Comparison of ENCODE assay signal across 8 cellular contexts in the genomic region with DNA sequence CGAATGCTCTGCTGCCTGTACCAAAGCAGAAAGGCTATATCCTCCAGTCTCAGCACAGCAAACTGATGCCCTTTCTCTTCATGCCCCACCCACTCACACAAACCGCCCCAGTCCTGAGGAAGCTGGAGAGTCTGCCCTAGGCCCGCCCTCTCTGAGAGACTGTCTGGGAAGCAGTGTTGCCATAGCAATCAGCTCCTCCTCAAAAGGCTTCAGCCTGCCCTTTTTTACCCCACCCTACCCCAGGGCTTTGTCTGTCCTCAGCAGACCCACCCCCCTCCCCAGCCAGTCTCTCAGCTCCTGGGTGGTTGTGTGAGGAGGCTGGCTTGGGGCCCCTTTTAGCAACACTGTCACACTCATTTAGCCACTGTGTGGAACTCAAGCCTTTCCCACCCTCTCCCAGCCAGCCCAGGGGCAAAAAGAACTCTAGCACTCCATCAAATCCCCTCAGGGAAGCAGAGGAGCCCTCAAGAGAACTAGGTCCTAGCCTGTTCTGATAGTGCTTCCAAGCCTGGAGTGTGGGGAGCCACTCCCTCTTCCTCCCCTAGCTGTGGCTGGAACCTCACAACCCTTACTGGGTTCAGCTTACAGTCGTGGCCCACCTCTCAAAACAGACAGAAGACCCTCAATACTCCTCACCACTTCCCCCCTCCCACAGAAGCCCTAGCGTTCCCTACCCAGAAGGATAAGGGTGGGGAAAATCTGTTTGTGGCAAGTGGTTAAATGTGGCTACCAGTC. TPM values are rescaled to one million over a fixed set of nuclear protein-coding genes. Genes with fewer than 3 reads are reported as not detected.
DNase-seq lines count a peak whose midpoint lies in the region; ATAC-seq, FAIRE-seq and TF ChIP-seq lines count a peak whose summit lies in the region.

No MANE protein-coding gene starts in this region.

- WGBS in HepG2 (ENCODE audit: low lambda C conversion rate): 0% methylated on average over 4 of the region's 5 CpGs

- H3K36me3 ChIP-seq in HepG2 (replicated peaks in 1 of 2; ENCODE audit: control insufficient read depth in 1 of 2, insufficient read depth in 2 of 2, low read length in 2 of 2): no peaks in the 10 kb centered on the region

- CTCF ChIA-PET in activated CD4-positive, alpha-beta T cell treated with anti-CD3 and anti-CD28 coated beads for 36 hours (lab: Charles Lee): interaction anchor here (0.5 to 3.6 kb wide), 7 partner anchors 10 to 635 kb away, joined by 3 to 16 read pairs (median 5); a partner anchor contains a TSS
- CTCF ChIA-PET in HepG2 (lab: Yijun Ruan, JAX; ENCODE audit: low intra/inter-chr PET ratio, low total read pairs): no interaction called here

- no peaks in the 10 kb centered on the region for H3K9me3 ChIP-seq in HepG2 (ENCODE audit: low read length)

- H3K36me3 Mint-ChIP-seq in activated CD4-positive, alpha-beta T cell treated with anti-CD3 and anti-CD28 coated beads for 36 hours (ENCODE audit: low read depth): no peaks in the 10 kb centered on the region

- H3K27ac ChIP-seq in HepG2 (ENCODE audit: extremely low read length, insufficient read depth, low read length): no peak overlapping the region

- FAIRE-seq in HepG2 (lab: Jason Lieb, UNC): no peak

- peak overlapping the region; percentile 44 for H2AFZ ChIP-seq in HepG2 (ENCODE audit: low read length)

- peak overlapping the region; percentile 62; the same call in 1 of the 2 replicates for H3K9ac ChIP-seq in HepG2 (ENCODE audit: insufficient read depth, low read depth, low read length)

- H3K27me3 Mint-ChIP-seq in activated CD4-positive, alpha-beta T cell treated with anti-CD3 and anti-CD28 coated beads for 36 hours: no peaks in the 10 kb centered on the region

- no peak for TF ChIP-seq CTCF in HepG2 (CRISPR knock-in tag; IDR thresholded peaks at IDR 0.05)

- BruUV-seq in HepG2 (replicated peaks; lab: Mats Ljungman, UMichigan): no TSS peak

- no peak for TF ChIP-seq RAD21 in HepG2 (CRISPR knock-in tag; IDR thresholded peaks at IDR 0.05)

- no peaks in the 10 kb centered on the region for H3K9me3 Mint-ChIP-seq in activated CD4-positive, alpha-beta T cell treated with anti-CD3 and anti-CD28 coated beads for 36 hours (ENCODE audit: low read depth)

- peak overlapping the region; percentile 77 for H3K4me3 Mint-ChIP-seq in activated CD4-positive, alpha-beta T cell treated with anti-CD3 and anti-CD28 coated beads for 36 hours

- H3K4me1 Mint-ChIP-seq in activated CD4-positive, alpha-beta T cell treated with anti-CD3 and anti-CD28 coated beads for 36 hours: peaks cover 58% of the 10 kb centered on the region

- in situ Hi-C loops in ACHN (cut with HindIII; ENCODE audit: low pct_ligation_motif_present, low pct_unique_long_range_greater_than_20kb, low sequenced_read_pairs) (no loop called here), HepG2 (cut with HindIII; ENCODE audit: extremely low pct_ligation_motif_present, low pct_unique_long_range_greater_than_20kb) (loop anchor here (10.0 kb wide), 1 partner anchor 541 kb away; a partner anchor contains a TSS)

- H3K4me1 ChIP-seq in HepG2 (ENCODE audit: insufficient read depth, low read length): peaks cover 48% of the 10 kb centered on the region

- TF ChIP-seq POLR2A in HepG2 (IDR thresholded peaks at IDR 0.05; ENCODE audit: insufficient read depth in 1 of 2, low read depth in 2 of 2, low read length in 2 of 2): no peak

- H3K4me2 ChIP-seq in HepG2 (ENCODE audit: low read depth, low read length): peak overlapping the region; percentile 100

- ATAC-seq in activated CD4-positive, alpha-beta T cell treated with anti-CD3 and anti-CD28 coated beads for 36 hours: peak; percentile 40
- ATAC-seq in HepG2: peak; percentile 3; the same call in 1 of the 3 replicates
- ATAC-seq in GM18520 (IDR thresholded peaks at IDR 0.05; ENCODE audit: unreplicated experiment): no peak

- POLR2A ChIA-PET in activated CD4-positive, alpha-beta T cell treated with anti-CD3 and anti-CD28 coated beads for 36 hours (lab: Charles Lee): interaction anchor here (0.9 to 2.9 kb wide), 6 partner anchors 9 to 467 kb away, joined by 3 to 18 read pairs (median 4); a partner anchor contains a TSS
- POLR2A ChIA-PET in HepG2 (lab: Yijun Ruan, JAX): interaction anchor here (0.9 to 2.9 kb wide), 6 partner anchors 11 to 309 kb away, joined by 4 to 34 read pairs (median 6); a partner anchor contains a TSS

- H3K4me3 ChIP-seq in HepG2 (replicated peaks in 1 of 3; ENCODE audit: insufficient read depth in 1 of 3, low read depth in 2 of 3, low read length in 3 of 3): peak overlapping the region; percentile 78 to 96 (median 79)

- DNase-seq in ACHN (peak; percentile 87), GM19238 (ENCODE audit: insufficient read length, low spot score) (peak; percentile 33), NCI-H345 treated with DMSO at 0.1 percent for 48 hours (lab: John Stamatoyannopoulos, UW; ENCODE audit: unreplicated experiment) (peak; percentile 21), dermis blood vessel endothelial cell (peak; percentile 94), HepG2 (ENCODE audit: low spot score) (peak; percentile 31)
- DNase-seq in activated CD4-positive, alpha-beta T cell treated with anti-CD3 and anti-CD28 coated beads for 36 hours: peak; percentile 88
- peak; percentile 53 for DNase-seq in stimulated activated CD4-positive, alpha-beta T cell treated with anti-CD3 and anti-CD28 coated beads, Interleukin-4, amount 100 ng/mL, for 1 hour

- no peaks in the 10 kb centered on the region; a peak in 1 of 5 replicates for H3K27me3 ChIP-seq in HepG2 (ENCODE audit: control insufficient read depth in 1 of 2, insufficient read depth in 2 of 2, low read length in 2 of 2)

- no peak for TF ChIP-seq EP300 in HepG2 (IDR thresholded peaks at IDR 0.05; ENCODE audit: low read depth in 2 of 2, low read length in 2 of 2)
- TF ChIP-seq EP300 in HepG2 (CRISPR knock-in tag; IDR thresholded peaks at IDR 0.05; ENCODE audit: borderline replicate concordance): no peak

- H3K27ac Mint-ChIP-seq in activated CD4-positive, alpha-beta T cell treated with anti-CD3 and anti-CD28 coated beads for 36 hours: peak overlapping the region; percentile 87

- intact Hi-C loops in activated CD4-positive, alpha-beta T cell treated with anti-CD3 and anti-CD28 coated beads for 36 hours (cut with DNase I, micrococcal nuclease): loop anchor here (2.0 to 10.0 kb wide), 6 partner anchors 531 to 1081 kb away; a partner anchor contains a TSS
- intact Hi-C loops in HepG2 (cut with micrococcal nuclease; ENCODE audit: unreplicated experiment): loop anchor here (1.0 kb wide), 1 partner anchor 48 kb away; a partner anchor contains a TSS

- H4K20me1 ChIP-seq in HepG2 (ENCODE audit: insufficient read depth, low read length): no peaks in the 10 kb centered on the region

- H3K79me2 ChIP-seq in HepG2 (ENCODE audit: insufficient read depth, low read length): no peaks in the 10 kb centered on the region

RNA-seq across cellular contexts. Expression of a gene that starts 1.4 kb away (rescaled TPM):
- total RNA-seq in activated CD4-positive, alpha-beta T cell treated with anti-CD3 and anti-CD28 coated beads for 36 hours: 1 to 10 TPM; 5.7 to 6.4 TPM
- total RNA-seq in dermis blood vessel endothelial cell (15.8 and 26.8 TPM in 2 replicates), HepG2 (2016; rRNA removed; fragmentation: Illumina TruSeq; extraction: Trizol) (1.9 and 2.3 TPM in 2 replicates)
- total RNA-seq in HepG2 (2016; cell fraction: cytosol; rRNA removed; fragmentation: Illumina TruSeq; extraction: Trizol; ENCODE audit: low read depth): 0.26 and 0.61 TPM in 2 replicates
- total RNA-seq in HepG2 (2016; cell fraction: insoluble cytoplasmic fraction; rRNA removed; fragmentation: Illumina TruSeq; extraction: Trizol): 1.6 and 2.0 TPM in 2 replicates
- total RNA-seq in HepG2 (2016; cell fraction: membrane; rRNA removed; fragmentation: Illumina TruSeq; extraction: Trizol): 1.2 and 1.5 TPM in 2 replicates
- total RNA-seq in HepG2 (2016; cell fraction: nucleus; rRNA removed; fragmentation: Illumina TruSeq; extraction: Trizol): 1.8 and 2.3 TPM in 2 replicates
- 6.4 and 7.1 TPM in 2 replicates for polyA plus RNA-seq in HepG2 (2011; rRNA removed)
- polyA plus RNA-seq in HepG2 (2011; cell fraction: cytosol; rRNA removed): 6.6 and 6.7 TPM in 2 replicates
- 16.6 and 22.2 TPM in 2 replicates for polyA plus RNA-seq in HepG2 (2011; cell fraction: nucleus; rRNA removed)
- polyA plus RNA-seq in HepG2 (2012): 2.0 and 2.1 TPM in 2 replicates
- polyA plus RNA-seq in HepG2 (2016; cell fraction: cytosol; fragmentation: Illumina TruSeq; extraction: Trizol; ENCODE audit: low read depth): 0.47 and 0.61 TPM in 2 replicates
- polyA plus RNA-seq in HepG2 (2016; cell fraction: insoluble cytoplasmic fraction; fragmentation: Illumina TruSeq; extraction: Trizol; ENCODE audit: low read depth): 2.2 TPM in 2 replicates
- polyA plus RNA-seq in HepG2 (2016; cell fraction: membrane; fragmentation: Illumina TruSeq; extraction: Trizol; ENCODE audit: low read depth): 1.4 and 1.6 TPM in 2 replicates
- polyA plus RNA-seq in HepG2 (2016; cell fraction: nucleus; fragmentation: Illumina TruSeq; extraction: Trizol; ENCODE audit: insufficient read depth, low read depth): 4.3 and 5.5 TPM in 2 replicates
- polyA minus RNA-seq in HepG2 (2011; rRNA and poly(A)+ RNA removed; ENCODE audit: low replicate concordance): 7.8 and 10.5 TPM in 2 replicates
- polyA minus RNA-seq in HepG2 (2011; cell fraction: cytosol; rRNA and poly(A)+ RNA removed): 1.7 and 1.8 TPM in 2 replicates
- 3.7 and 4.0 TPM in 2 replicates for polyA minus RNA-seq in HepG2 (2011; cell fraction: nucleus; rRNA and poly(A)+ RNA removed)

RNA-seq across cellular contexts. Expression of a gene that starts 11.3 kb away (rescaled TPM):
- 100 to 1,000 TPM; 169 to 201 TPM for total RNA-seq in activated CD4-positive, alpha-beta T cell treated with anti-CD3 and anti-CD28 coated beads for 36 hours
- total RNA-seq in dermis blood vessel endothelial cell: 202 and 215 TPM in 2 replicates
- 250 and 305 TPM in 2 replicates for total RNA-seq in HepG2 (2016; rRNA removed; fragmentation: Illumina TruSeq; extraction: Trizol)
- total RNA-seq in HepG2 (2016; cell fraction: cytosol; rRNA removed; fragmentation: Illumina TruSeq; extraction: Trizol; ENCODE audit: low read depth): 682 and 717 TPM in 2 replicates
- total RNA-seq in HepG2 (2016; cell fraction: insoluble cytoplasmic fraction; rRNA removed; fragmentation: Illumina TruSeq; extraction: Trizol): 259 and 314 TPM in 2 replicates
- 635 and 649 TPM in 2 replicates for total RNA-seq in HepG2 (2016; cell fraction: membrane; rRNA removed; fragmentation: Illumina TruSeq; extraction: Trizol)
- 99.4 and 103 TPM in 2 replicates for total RNA-seq in HepG2 (2016; cell fraction: nucleus; rRNA removed; fragmentation: Illumina TruSeq; extraction: Trizol)
- polyA plus RNA-seq in HepG2 (2011; rRNA removed): 243 and 245 TPM in 2 replicates
- 206 and 268 TPM in 2 replicates for polyA plus RNA-seq in HepG2 (2011; cell fraction: cytosol; rRNA removed)
- 223 and 235 TPM in 2 replicates for polyA plus RNA-seq in HepG2 (2011; cell fraction: nucleus; rRNA removed)
- 137 and 155 TPM in 2 replicates for polyA plus RNA-seq in HepG2 (2012)
- polyA plus RNA-seq in HepG2 (2016; cell fraction: cytosol; fragmentation: Illumina TruSeq; extraction: Trizol; ENCODE audit: low read depth): 796 and 800 TPM in 2 replicates
- polyA plus RNA-seq in HepG2 (2016; cell fraction: insoluble cytoplasmic fraction; fragmentation: Illumina TruSeq; extraction: Trizol; ENCODE audit: low read depth): 284 and 314 TPM in 2 replicates
- polyA plus RNA-seq in HepG2 (2016; cell fraction: membrane; fragmentation: Illumina TruSeq; extraction: Trizol; ENCODE audit: low read depth): 557 and 563 TPM in 2 replicates
- 177 and 181 TPM in 2 replicates for polyA plus RNA-seq in HepG2 (2016; cell fraction: nucleus; fragmentation: Illumina TruSeq; extraction: Trizol; ENCODE audit: insufficient read depth, low read depth)
- polyA minus RNA-seq in HepG2 (2011; rRNA and poly(A)+ RNA removed; ENCODE audit: low replicate concordance): 125 and 128 TPM in 2 replicates
- 41.4 and 52.8 TPM in 2 replicates for polyA minus RNA-seq in HepG2 (2011; cell fraction: cytosol; rRNA and poly(A)+ RNA removed)
- polyA minus RNA-seq in HepG2 (2011; cell fraction: nucleus; rRNA and poly(A)+ RNA removed): 27.2 and 45.5 TPM in 2 replicates

RNA-seq across cellular contexts. Expression of a gene that starts 17.9 kb away (rescaled TPM):
- 10 to 100 TPM; 21.0 to 27.2 TPM for total RNA-seq in activated CD4-positive, alpha-beta T cell treated with anti-CD3 and anti-CD28 coated beads for 36 hours
- total RNA-seq in dermis blood vessel endothelial cell: 11.9 and 18.0 TPM in 2 replicates
- total RNA-seq in HepG2 (2016; rRNA removed; fragmentation: Illumina TruSeq; extraction: Trizol): 6.6 and 20.5 TPM in 2 replicates
- 1.7 and 3.4 TPM in 2 replicates for total RNA-seq in HepG2 (2016; cell fraction: cytosol; rRNA removed; fragmentation: Illumina TruSeq; extraction: Trizol; ENCODE audit: low read depth)
- total RNA-seq in HepG2 (2016; cell fraction: insoluble cytoplasmic fraction; rRNA removed; fragmentation: Illumina TruSeq; extraction: Trizol): 6.2 and 20.0 TPM in 2 replicates
- total RNA-seq in HepG2 (2016; cell fraction: membrane; rRNA removed; fragmentation: Illumina TruSeq; extraction: Trizol): 3.2 and 3.6 TPM in 2 replicates
- 18.5 and 23.4 TPM in 2 replicates for total RNA-seq in HepG2 (2016; cell fraction: nucleus; rRNA removed; fragmentation: Illumina TruSeq; extraction: Trizol)
- polyA plus RNA-seq in HepG2 (2011; rRNA removed): 24.4 and 26.2 TPM in 2 replicates
- polyA plus RNA-seq in HepG2 (2011; cell fraction: cytosol; rRNA removed): 18.2 and 19.4 TPM in 2 replicates
- 36.6 and 39.8 TPM in 2 replicates for polyA plus RNA-seq in HepG2 (2011; cell fraction: nucleus; rRNA removed)
- 11.1 and 13.7 TPM in 2 replicates for polyA plus RNA-seq in HepG2 (2012)
- polyA plus RNA-seq in HepG2 (2016; cell fraction: cytosol; fragmentation: Illumina TruSeq; extraction: Trizol; ENCODE audit: low read depth): 1.4 TPM in 2 replicates
- 5.1 and 7.0 TPM in 2 replicates for polyA plus RNA-seq in HepG2 (2016; cell fraction: insoluble cytoplasmic fraction; fragmentation: Illumina TruSeq; extraction: Trizol; ENCODE audit: low read depth)
- 2.4 and 2.7 TPM in 2 replicates for polyA plus RNA-seq in HepG2 (2016; cell fraction: membrane; fragmentation: Illumina TruSeq; extraction: Trizol; ENCODE audit: low read depth)
- 29.3 and 36.5 TPM in 2 replicates for polyA plus RNA-seq in HepG2 (2016; cell fraction: nucleus; fragmentation: Illumina TruSeq; extraction: Trizol; ENCODE audit: insufficient read depth, low read depth)
- polyA minus RNA-seq in HepG2 (2011; rRNA and poly(A)+ RNA removed; ENCODE audit: low replicate concordance): 54.7 and 59.3 TPM in 2 replicates
- polyA minus RNA-seq in HepG2 (2011; cell fraction: cytosol; rRNA and poly(A)+ RNA removed): 15.4 and 19.4 TPM in 2 replicates
- 20.1 and 20.3 TPM in 2 replicates for polyA minus RNA-seq in HepG2 (2011; cell fraction: nucleus; rRNA and poly(A)+ RNA removed)

RNA-seq across cellular contexts. Expression of a gene that starts 34.5 kb away (rescaled TPM):
- 10 to 100 TPM; 92.8 to 93.4 TPM for total RNA-seq in activated CD4-positive, alpha-beta T cell treated with anti-CD3 and anti-CD28 coated beads for 36 hours
- 15.3 and 28.6 TPM in 2 replicates for total RNA-seq in dermis blood vessel endothelial cell
- 43.3 and 45.1 TPM in 2 replicates for total RNA-seq in HepG2 (2016; rRNA removed; fragmentation: Illumina TruSeq; extraction: Trizol)
- total RNA-seq in HepG2 (2016; cell fraction: cytosol; rRNA removed; fragmentation: Illumina TruSeq; extraction: Trizol; ENCODE audit: low read depth): 22.3 and 24.9 TPM in 2 replicates
- total RNA-seq in HepG2 (2016; cell fraction: insoluble cytoplasmic fraction; rRNA removed; fragmentation: Illumina TruSeq; extraction: Trizol): 38.9 and 46.7 TPM in 2 replicates
- 30.7 and 36.4 TPM in 2 replicates for total RNA-seq in HepG2 (2016; cell fraction: membrane; rRNA removed; fragmentation: Illumina TruSeq; extraction: Trizol)
- total RNA-seq in HepG2 (2016; cell fraction: nucleus; rRNA removed; fragmentation: Illumina TruSeq; extraction: Trizol): 49.6 and 53.6 TPM in 2 replicates
- 10.8 and 14.4 TPM in 2 replicates for polyA plus RNA-seq in HepG2 (2011; rRNA removed)
- 4.4 and 6.9 TPM in 2 replicates for polyA plus RNA-seq in HepG2 (2011; cell fraction: cytosol; rRNA removed)
- 51.4 and 75.5 TPM in 2 replicates for polyA plus RNA-seq in HepG2 (2011; cell fraction: nucleus; rRNA removed)
- polyA plus RNA-seq in HepG2 (2012): 7.3 and 17.1 TPM in 2 replicates
- 11.9 and 12.4 TPM in 2 replicates for polyA plus RNA-seq in HepG2 (2016; cell fraction: cytosol; fragmentation: Illumina TruSeq; extraction: Trizol; ENCODE audit: low read depth)
- 28.3 and 28.9 TPM in 2 replicates for polyA plus RNA-seq in HepG2 (2016; cell fraction: insoluble cytoplasmic fraction; fragmentation: Illumina TruSeq; extraction: Trizol; ENCODE audit: low read depth)
- 21.2 and 24.3 TPM in 2 replicates for polyA plus RNA-seq in HepG2 (2016; cell fraction: membrane; fragmentation: Illumina TruSeq; extraction: Trizol; ENCODE audit: low read depth)
- 96.3 and 105 TPM in 2 replicates for polyA plus RNA-seq in HepG2 (2016; cell fraction: nucleus; fragmentation: Illumina TruSeq; extraction: Trizol; ENCODE audit: insufficient read depth, low read depth)
- polyA minus RNA-seq in HepG2 (2011; rRNA and poly(A)+ RNA removed; ENCODE audit: low replicate concordance): 22.2 and 87.0 TPM in 2 replicates
- polyA minus RNA-seq in HepG2 (2011; cell fraction: cytosol; rRNA and poly(A)+ RNA removed): 4.6 and 5.9 TPM in 2 replicates
- polyA minus RNA-seq in HepG2 (2011; cell fraction: nucleus; rRNA and poly(A)+ RNA removed): 32.1 and 37.9 TPM in 2 replicates

RNA-seq across cellular contexts. Expression of a gene that starts 41.9 kb away (rescaled TPM):
- total RNA-seq in activated CD4-positive, alpha-beta T cell treated with anti-CD3 and anti-CD28 coated beads for 36 hours: 100 to 1,000 TPM; 261 to 268 TPM
- total RNA-seq in dermis blood vessel endothelial cell (409 and 588 TPM in 2 replicates), HepG2 (2016; rRNA removed; fragmentation: Illumina TruSeq; extraction: Trizol) (391 and 406 TPM in 2 replicates)
- total RNA-seq in HepG2 (2016; cell fraction: cytosol; rRNA removed; fragmentation: Illumina TruSeq; extraction: Trizol; ENCODE audit: low read depth): 18.6 and 21.7 TPM in 2 replicates
- 376 and 380 TPM in 2 replicates for total RNA-seq in HepG2 (2016; cell fraction: insoluble cytoplasmic fraction; rRNA removed; fragmentation: Illumina TruSeq; extraction: Trizol)
- 43.0 and 49.6 TPM in 2 replicates for total RNA-seq in HepG2 (2016; cell fraction: membrane; rRNA removed; fragmentation: Illumina TruSeq; extraction: Trizol)
- total RNA-seq in HepG2 (2016; cell fraction: nucleus; rRNA removed; fragmentation: Illumina TruSeq; extraction: Trizol): 244 and 245 TPM in 2 replicates
- 143 and 166 TPM in 2 replicates for polyA plus RNA-seq in HepG2 (2011; rRNA removed)
- polyA plus RNA-seq in HepG2 (2011; cell fraction: cytosol; rRNA removed): 151 and 155 TPM in 2 replicates
- 129 and 137 TPM in 2 replicates for polyA plus RNA-seq in HepG2 (2011; cell fraction: nucleus; rRNA removed)
- polyA plus RNA-seq in HepG2 (2012): 146 and 152 TPM in 2 replicates
- polyA plus RNA-seq in HepG2 (2016; cell fraction: cytosol; fragmentation: Illumina TruSeq; extraction: Trizol; ENCODE audit: low read depth): 10.7 and 12.6 TPM in 2 replicates
- polyA plus RNA-seq in HepG2 (2016; cell fraction: insoluble cytoplasmic fraction; fragmentation: Illumina TruSeq; extraction: Trizol; ENCODE audit: low read depth): 291 and 344 TPM in 2 replicates
- polyA plus RNA-seq in HepG2 (2016; cell fraction: membrane; fragmentation: Illumina TruSeq; extraction: Trizol; ENCODE audit: low read depth): 15.8 and 22.5 TPM in 2 replicates
- polyA plus RNA-seq in HepG2 (2016; cell fraction: nucleus; fragmentation: Illumina TruSeq; extraction: Trizol; ENCODE audit: insufficient read depth, low read depth): 266 and 278 TPM in 2 replicates
- polyA minus RNA-seq in HepG2 (2011; rRNA and poly(A)+ RNA removed; ENCODE audit: low replicate concordance): 446 and 616 TPM in 2 replicates
- polyA minus RNA-seq in HepG2 (2011; cell fraction: cytosol; rRNA and poly(A)+ RNA removed): 189 and 210 TPM in 2 replicates
- 248 and 250 TPM in 2 replicates for polyA minus RNA-seq in HepG2 (2011; cell fraction: nucleus; rRNA and poly(A)+ RNA removed)

Comparison
In these comparisons a context has a peak if more than half of its experiments do, and no peak if none do; other contexts are left out.
1. DNase-seq: peak in every context shown above with its lines; median percentile 94 in dermis blood vessel endothelial cell; 88 in activated CD4-positive, alpha-beta T cell treated with anti-CD3 and anti-CD28 coated beads for 36 hours; 87 in ACHN; 53 in stimulated activated CD4-positive, alpha-beta T cell treated with anti-CD3 and anti-CD28 coated beads, Interleukin-4, amount 100 ng/mL, for 1 hour; 33 in GM19238; 31 in HepG2; 21 in NCI-H345 treated with DMSO at 0.1 percent for 48 hours.